ENCODE assay signal across 13 cellular contexts in the genomic region with DNA sequence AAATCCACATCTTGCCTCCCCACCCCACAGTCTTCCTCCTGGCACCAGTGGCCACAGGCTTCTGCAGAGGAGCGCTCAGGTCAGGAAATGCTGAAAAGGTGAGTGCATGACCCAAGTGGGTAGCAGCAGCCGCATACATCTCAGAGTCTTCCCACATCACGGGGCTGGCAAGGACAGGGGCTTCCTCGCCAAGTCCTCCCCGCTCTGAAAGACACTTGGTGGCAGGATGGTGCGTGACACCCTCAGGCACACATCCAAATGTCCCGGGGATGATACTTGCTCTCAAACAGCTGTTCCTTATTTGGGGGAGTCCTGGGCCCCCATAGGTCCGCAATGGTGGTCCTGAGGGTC. TPM values are rescaled to one million over a fixed set of nuclear protein-coding genes. Genes with fewer than 3 reads are reported as not detected.
DNase-seq lines count a peak whose midpoint lies in the region; ATAC-seq, FAIRE-seq and TF ChIP-seq lines count a peak whose summit lies in the region.
"Had no signal": no experiment of that assay in that cellular context is flagged by ENCODE, and none has a peak within 500 bp of the region (broad histone marks: within the 10 kb centered on the region; RNA-seq: fewer than 3 reads in every experiment).

No MANE protein-coding gene starts in this region.

- H3K36me3 Mint-ChIP-seq in Caco-2 (ENCODE audit: insufficient read depth, unreplicated experiment), result peaks cover 11% of the 10 kb centered on the region
- H3K36me3 Mint-ChIP-seq in endodermal cell (ENCODE audit: low read depth), result no peaks in the 10 kb centered on the region
- no peaks in the 10 kb centered on the region for H3K36me3 Mint-ChIP-seq in osteocyte (ENCODE audit: unreplicated experiment)
- no peaks in the 10 kb centered on the region for H3K36me3 Mint-ChIP-seq in activated CD8-positive, alpha-beta T cell treated with anti-CD3 and anti-CD28 coated beads for 36 hours (ENCODE audit: low read depth)
- H3K36me3 Mint-ChIP-seq: CD4-positive, alpha-beta memory T cell; naive thymus-derived CD8-positive, alpha-beta T cell had no signal

- no peak overlapping the region for H3K9ac ChIP-seq in endodermal cell (ENCODE audit: extremely low read depth, low read length, poor library complexity, severe bottlenecking)

- peak overlapping the region; percentile 95 for H3K4me3 Mint-ChIP-seq in Caco-2 (ENCODE audit: unreplicated experiment)
- peak overlapping the region; percentile 31 for H3K4me3 Mint-ChIP-seq in endodermal cell
- H3K4me3 Mint-ChIP-seq in osteocyte (ENCODE audit: unreplicated experiment), result peak overlapping the region; percentile 6
- no peak overlapping the region for H3K4me3 Mint-ChIP-seq in activated CD8-positive, alpha-beta T cell treated with anti-CD3 and anti-CD28 coated beads for 36 hours

- no peaks in the 10 kb centered on the region for H3K9me3 Mint-ChIP-seq in Caco-2 (ENCODE audit: unreplicated experiment)
- no peaks in the 10 kb centered on the region for H3K9me3 Mint-ChIP-seq in endodermal cell
- no peaks in the 10 kb centered on the region for H3K9me3 Mint-ChIP-seq in osteocyte (ENCODE audit: unreplicated experiment)
- no peaks in the 10 kb centered on the region for H3K9me3 Mint-ChIP-seq in activated CD8-positive, alpha-beta T cell treated with anti-CD3 and anti-CD28 coated beads for 36 hours
- H3K9me3 Mint-ChIP-seq: CD4-positive, alpha-beta memory T cell; GM23338; naive thymus-derived CD8-positive, alpha-beta T cell had no signal

- 88 to 91% methylated on average over 7 to 8 of the region's 8 CpGs for WGBS in endodermal cell (ENCODE audit: insufficient coverage in 1 of 2, insufficient read length in 1 of 2), 2 experiments

- CTCF ChIA-PET in Caco-2 (lab: Charles Lee), result interaction anchor here (0.5 to 1.7 kb wide), 5 partner anchors 9 to 35 kb away, joined by 3 to 6 read pairs (median 3); partner anchors contain the start of gene SLC16A5
- CTCF ChIA-PET in PC-9 (lab: Charles Lee), result interaction anchor here (0.6 to 1.6 kb wide), 4 partner anchors 12 to 118 kb away, joined by 3 to 4 read pairs (median 4); no protein-coding TSS in a partner anchor
- CTCF ChIA-PET in activated CD8-positive, alpha-beta T cell treated with anti-CD3 and anti-CD28 coated beads for 36 hours (lab: Charles Lee), result interaction anchor here (1.0 to 2.3 kb wide), 5 partner anchors 9 to 117 kb away, joined by 3 to 9 read pairs (median 7); partner anchors contain the start of gene SLC16A5

- peak overlapping the region; percentile 31; the same call in 1 of the 2 replicates for H2AFZ ChIP-seq in PC-9

- H3K27me3 Mint-ChIP-seq in Caco-2 (ENCODE audit: insufficient read depth, unreplicated experiment) (no peaks in the 10 kb centered on the region), endodermal cell (ENCODE audit: insufficient read depth) (no peaks in the 10 kb centered on the region), osteocyte (ENCODE audit: unreplicated experiment) (no peaks in the 10 kb centered on the region)
- H3K27me3 Mint-ChIP-seq in activated CD8-positive, alpha-beta T cell treated with anti-CD3 and anti-CD28 coated beads for 36 hours, result peaks cover 3% of the 10 kb centered on the region
- H3K27me3 Mint-ChIP-seq: CD4-positive, alpha-beta memory T cell; naive thymus-derived CD8-positive, alpha-beta T cell had no signal

- H3K4me1 ChIP-seq in Caco-2 (peaks cover 32% of the 10 kb centered on the region), PC-9 (replicated peaks; ENCODE audit: insufficient read depth) (peaks cover 48% of the 10 kb centered on the region), endodermal cell (ENCODE audit: control insufficient read depth, insufficient read depth, low read length) (peaks cover 9% of the 10 kb centered on the region)

- H3K27ac ChIP-seq in PC-9, result peak overlapping the region; percentile 93
- no peak overlapping the region for H3K27ac ChIP-seq in endodermal cell (ENCODE audit: low read depth, low read length)

- H3K27ac Mint-ChIP-seq in Caco-2 (ENCODE audit: unreplicated experiment) (peak overlapping the region; percentile 93), endodermal cell (peak overlapping the region; percentile 79), osteocyte (ENCODE audit: unreplicated experiment) (peak overlapping the region; percentile 89)
- H3K27ac Mint-ChIP-seq in activated CD8-positive, alpha-beta T cell treated with anti-CD3 and anti-CD28 coated beads for 36 hours, result no peak overlapping the region
- H3K27ac Mint-ChIP-seq: GM23338 had no signal

- BruUV-seq in Caco-2 (replicated peaks; lab: Mats Ljungman, UMichigan) (TSS peak; percentile 64), PC-9 (replicated peaks; lab: Mats Ljungman, UMichigan) (no TSS peak)

- H3K4me1 Mint-ChIP-seq in Caco-2 (ENCODE audit: low read depth, unreplicated experiment), result peaks cover 27% of the 10 kb centered on the region
- H3K4me1 Mint-ChIP-seq in endodermal cell, result peaks cover 27% of the 10 kb centered on the region
- H3K4me1 Mint-ChIP-seq in osteocyte (ENCODE audit: unreplicated experiment), result peaks cover 50% of the 10 kb centered on the region
- peaks cover 27% of the 10 kb centered on the region for H3K4me1 Mint-ChIP-seq in activated CD8-positive, alpha-beta T cell treated with anti-CD3 and anti-CD28 coated beads for 36 hours (ENCODE audit: low read depth)

- no peaks in the 10 kb centered on the region for H3K27me3 ChIP-seq in Caco-2 (replicated peaks; ENCODE audit: control insufficient read depth, insufficient read depth, low read length)
- H3K27me3 ChIP-seq in PC-9 (ENCODE audit: insufficient read depth, low read depth), result no peaks in the 10 kb centered on the region
- H3K27me3 ChIP-seq in endodermal cell (ENCODE audit: control insufficient read depth, insufficient read depth, low read length, poor library complexity, severe bottlenecking), result no peaks in the 10 kb centered on the region

- no peaks in the 10 kb centered on the region for H3K79me2 ChIP-seq in PC-9 (ENCODE audit: low read depth)

- H3F3A ChIP-seq in PC-9 (ENCODE audit: insufficient read depth, low read depth), result peaks cover 62% of the 10 kb centered on the region

- DNase-seq in Caco-2, result peak in 1 of 2 experiments; percentile 29
- DNase-seq in PC-9, result no peak
- peak; percentile 73 for DNase-seq in endodermal cell
- no peak for DNase-seq in osteocyte (ENCODE audit: extremely low spot score, unreplicated experiment)
- DNase-seq in activated effector memory CD4-positive, alpha-beta T cell treated with anti-CD3 and anti-CD28 coated beads, Interleukin-2, amount 50 U/mL, for 16 hours, result no peak
- DNase-seq in activated CD8-positive, alpha-beta T cell treated with anti-CD3 and anti-CD28 coated beads for 36 hours, result no peak
- DNase-seq in D721Med (ENCODE audit: insufficient read length, low spot score), result no peak
- DNase-seq: CD4-positive, alpha-beta memory T cell; naive thymus-derived CD8-positive, alpha-beta T cell; NCI-H2081 had no signal

- H3K4me3 ChIP-seq in Caco-2 (ENCODE audit: low read depth, low read length), result no peak overlapping the region; the same call in 1 of the 2 replicates
- peak overlapping the region; percentile 22; the same call in 1 of the 2 replicates for H3K4me3 ChIP-seq in PC-9
- H3K4me3 ChIP-seq in endodermal cell (ENCODE audit: low read length), result no peak overlapping the region
- H3K4me3 ChIP-seq: GM23338 had no signal

- TF ChIP-seq CTCF in Caco-2 (IDR thresholded peaks at IDR 0.05; ENCODE audit: insufficient read depth in 1 of 2, low read depth in 1 of 2, low read length in 1 of 2, severe bottlenecking in 1 of 2, unreplicated experiment in 1 of 2) (no peak), PC-9 (conservative IDR thresholded peaks at IDR 0.05) (no peak), endodermal cell (conservative IDR thresholded peaks at IDR 0.05) (no peak), osteocyte (IDR thresholded peaks at IDR 0.05) (no peak), D721Med (IDR thresholded peaks at IDR 0.05; ENCODE audit: insufficient read depth, missing control alignments) (no peak)
- no peak for TF ChIP-seq CTCF in activated CD8-positive, alpha-beta T cell treated with anti-CD3 and anti-CD28 coated beads for 36 hours (IDR thresholded peaks at IDR 0.05)

- no peaks in the 10 kb centered on the region for H3K9me3 ChIP-seq in Caco-2
- H3K9me3 ChIP-seq in PC-9 (ENCODE audit: insufficient read depth, low read depth), result no peaks in the 10 kb centered on the region
- no peaks in the 10 kb centered on the region for H3K9me3 ChIP-seq in endodermal cell (ENCODE audit: control insufficient read depth, low read length)

- POLR2A ChIA-PET in Caco-2 (lab: Charles Lee), result interaction anchor here (0.6 to 1.7 kb wide), 6 partner anchors 9 to 76 kb away, joined by 3 to 35 read pairs (median 5); partner anchors contain the start of genes ARMC7, JPT1 and SLC16A5
- POLR2A ChIA-PET in PC-9 (lab: Charles Lee; ENCODE audit: unreplicated experiment), result interaction anchor here (0.5 to 1.3 kb wide), 5 partner anchors 9 to 377 kb away, joined by 3 to 18 read pairs (median 4); partner anchors contain the start of genes SLC16A5 and TMEM94
- POLR2A ChIA-PET in activated CD8-positive, alpha-beta T cell treated with anti-CD3 and anti-CD28 coated beads for 36 hours (lab: Charles Lee), result interaction anchor here (0.5 to 1.0 kb wide), 3 partner anchors 9 to 927 kb away, joined by 3 to 4 read pairs (median 3); partner anchors contain the start of gene SLC16A5

- no peak for FAIRE-seq in D721Med (lab: Jason Lieb, UNC)
- FAIRE-seq: small intestine had no signal

- H3K36me3 ChIP-seq in Caco-2 (ENCODE audit: control insufficient read depth, insufficient read depth, low read length) (no peaks in the 10 kb centered on the region), PC-9 (ENCODE audit: low read depth) (no peaks in the 10 kb centered on the region), endodermal cell (ENCODE audit: control insufficient read depth, insufficient read depth, low read length) (no peaks in the 10 kb centered on the region)

- no peak for ATAC-seq in GM21526 (IDR thresholded peaks at IDR 0.05; ENCODE audit: low FRiP score, unreplicated experiment)
- no peak for ATAC-seq in activated CD8-positive, alpha-beta T cell treated with anti-CD3 and anti-CD28 coated beads for 36 hours
- ATAC-seq: naive thymus-derived CD8-positive, alpha-beta T cell had no signal

- H3K9me2 ChIP-seq in PC-9 (ENCODE audit: insufficient read depth), result no peaks in the 10 kb centered on the region

- peak overlapping the region; percentile 75 for H3K4me2 ChIP-seq in PC-9

- intact Hi-C loops in Caco-2 (cut with micrococcal nuclease; ENCODE audit: unreplicated experiment), result loop anchor here (2.0 kb wide), 1 partner anchor 14 kb away; no protein-coding TSS in a partner anchor
- intact Hi-C loops in PC-9 (cut with micrococcal nuclease; ENCODE audit: unreplicated experiment), result no loop called here
- intact Hi-C loops in activated CD8-positive, alpha-beta T cell treated with anti-CD3 and anti-CD28 coated beads for 36 hours (cut with micrococcal nuclease), result no loop called here

- no peaks in the 10 kb centered on the region for H4K20me1 ChIP-seq in PC-9 (ENCODE audit: insufficient read depth)

RNA-seq across cellular contexts. Expression of gene SLC16A5, which starts 8.8 kb away (rescaled TPM):
- total RNA-seq in Caco-2 (2022) (27.7 and 33.8 TPM in 2 replicates), PC-9 (2021) (70.2 and 88.5 TPM in 2 replicates), endodermal cell (10 to 100 TPM; 28.8 to 54.0 TPM), osteocyte (7.0 and 7.6 TPM in 2 replicates)
- 10.8 TPM for polyA plus RNA-seq in endodermal cell (2013, experiment 1 of 2)
- 7.6 TPM for polyA plus RNA-seq in endodermal cell (2013, experiment 2 of 2)
- 1 to 10 TPM; 2.0 to 2.8 TPM for total RNA-seq in activated CD8-positive, alpha-beta T cell treated with anti-CD3 and anti-CD28 coated beads for 36 hours

RNA-seq across cellular contexts. Expression of gene ARMC7, which starts 30.8 kb away (rescaled TPM):
- 23.6 and 26.0 TPM in 2 replicates for total RNA-seq in Caco-2 (2022)
- 19.2 and 20.5 TPM in 2 replicates for total RNA-seq in PC-9 (2021)
- total RNA-seq in endodermal cell, result 10 to 100 TPM; 20.0 to 26.6 TPM
- 14.0 TPM for polyA plus RNA-seq in endodermal cell (2013, experiment 1 of 2)
- 12.3 TPM for polyA plus RNA-seq in endodermal cell (2013, experiment 2 of 2)
- 12.8 and 13.6 TPM in 2 replicates for total RNA-seq in osteocyte
- total RNA-seq in activated CD8-positive, alpha-beta T cell treated with anti-CD3 and anti-CD28 coated beads for 36 hours, result 1 to 10 TPM; 5.4 TPM

RNA-seq across cellular contexts. Expression of gene KCTD2, which starts 32.0 kb away (rescaled TPM):
- total RNA-seq in Caco-2 (2022), result 27.9 and 28.8 TPM in 2 replicates
- total RNA-seq in PC-9 (2021), result 18.4 and 18.6 TPM in 2 replicates
- 10 to 100 TPM; 27.7 to 32.8 TPM for total RNA-seq in endodermal cell
- polyA plus RNA-seq in endodermal cell (2013, experiment 1 of 2), result 29.2 TPM
- 25.5 TPM for polyA plus RNA-seq in endodermal cell (2013, experiment 2 of 2)
- 22.3 and 23.7 TPM in 2 replicates for total RNA-seq in osteocyte
- total RNA-seq in activated CD8-positive, alpha-beta T cell treated with anti-CD3 and anti-CD28 coated beads for 36 hours, result 10 to 100 TPM; 10.5 to 11.4 TPM

RNA-seq across cellular contexts. Expression of gene ATP5PD, which starts 32.2 kb away (rescaled TPM):
- total RNA-seq in Caco-2 (2022) (316 and 326 TPM in 2 replicates), PC-9 (2021) (306 and 336 TPM in 2 replicates), endodermal cell (100 to 1,000 TPM; 244 to 295 TPM), osteocyte (195 and 212 TPM in 2 replicates)
- 203 TPM for polyA plus RNA-seq in endodermal cell (2013, experiment 1 of 2)
- 189 TPM for polyA plus RNA-seq in endodermal cell (2013, experiment 2 of 2)
- total RNA-seq in activated CD8-positive, alpha-beta T cell treated with anti-CD3 and anti-CD28 coated beads for 36 hours, result 100 to 1,000 TPM; 177 to 183 TPM

RNA-seq across cellular contexts. Expression of gene NT5C, which starts 52.5 kb away (rescaled TPM):
- total RNA-seq in Caco-2 (2022), result 59.3 and 68.4 TPM in 2 replicates
- total RNA-seq in PC-9 (2021), result 38.6 and 52.3 TPM in 2 replicates
- 10 to 100 TPM; 69.1 to 80.3 TPM for total RNA-seq in endodermal cell
- polyA plus RNA-seq in endodermal cell (2013, experiment 1 of 2), result 71.1 TPM
- 57.0 TPM for polyA plus RNA-seq in endodermal cell (2013, experiment 2 of 2)
- total RNA-seq in osteocyte, result 45.6 and 48.2 TPM in 2 replicates
- total RNA-seq in activated CD8-positive, alpha-beta T cell treated with anti-CD3 and anti-CD28 coated beads for 36 hours, result 10 to 100 TPM; 66.1 to 68.1 TPM
